ENCODE assay signal across 27 cellular contexts in the genomic region with DNA sequence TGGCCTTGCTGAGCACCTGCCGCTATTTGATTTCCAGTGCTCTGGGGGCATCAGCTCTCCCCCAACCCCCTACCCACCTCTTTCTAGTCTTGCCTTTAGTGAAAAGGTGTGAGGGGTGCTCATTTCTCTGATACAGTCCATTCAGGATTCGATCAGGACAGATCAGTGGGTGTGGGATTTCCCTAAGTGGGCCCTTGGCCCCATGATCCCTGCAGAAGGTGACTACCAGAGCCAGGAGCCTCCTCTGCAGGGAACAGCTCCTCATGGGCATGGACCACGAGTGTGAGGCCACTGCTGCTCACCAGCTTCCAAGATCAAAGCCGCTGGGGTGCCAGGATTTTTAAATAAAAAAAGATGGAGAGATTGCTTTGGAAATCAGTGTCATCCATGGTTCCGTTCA.
"Had no signal": no experiment of that assay in that cellular context is flagged by ENCODE, and none has a peak within 500 bp of the region (broad histone marks: within the 10 kb centered on the region; RNA-seq: fewer than 3 reads in every experiment).

No MANE protein-coding gene starts in this region.

- H2AFZ ChIP-seq: parathyroid adenoma had no signal

- H3K4me2 ChIP-seq: smooth muscle cell had no signal

- H3K4me1 ChIP-seq: colonic mucosa, lower lobe of right lung, tibial artery, upper lobe of left lung had no signal

- H3K79me2 ChIP-seq: parathyroid adenoma had no signal

- H3K36me3 Mint-ChIP-seq: immature natural killer cell; mesothelial cell of epicardium; naive B cell; natural killer cell treated with Interleukin-12 subunit alpha and Interleukin-12 subunit beta and Interleukin-15 and Interleukin-18, amount 100 ng/mL, for 72 hours had no signal

- H3K4me3 Mint-ChIP-seq: dendritic cell treated with granulocyte-macrophage colony-stimulating factor and Interleukin-4, amounts not matched to agents 40 ng/mL and 50 ng/mL, for 4 days; immature natural killer cell; mesothelial cell of epicardium; naive B cell; natural killer cell treated with Interleukin-12 subunit alpha and Interleukin-12 subunit beta and Interleukin-15 and Interleukin-18, amount 100 ng/mL, for 72 hours; neural crest cell had no signal

- H3K27ac Mint-ChIP-seq: dendritic cell treated with granulocyte-macrophage colony-stimulating factor and Interleukin-4, amounts not matched to agents 40 ng/mL and 50 ng/mL, for 4 days; naive B cell had no signal

- H3K36me3 ChIP-seq: colonic mucosa, esophagus squamous epithelium, heart right ventricle, lower lobe of right lung, stomach, tibial artery, upper lobe of left lung had no signal

- DNase-seq: colonic mucosa; effector CD8-positive, alpha-beta T cell; esophagus squamous epithelium; foreskin melanocyte; glutamatergic neuron; heart right ventricle; hippocampal formation; immature natural killer cell; left ventricle myocardium superior; lower lobe of right lung; mucosa of descending colon; naive B cell; stimulated activated CD4-positive, alpha-beta T cell treated with anti-CD3 and anti-CD28 coated beads, Interleukin-12 subunit alpha, Interleukin-12 subunit beta, amount 100 ng/mL, for 4 hours; stimulated activated CD4-positive, alpha-beta T cell treated with anti-CD3 and anti-CD28 coated beads, Interleukin-1b, Interleukin-23, amount 100 ng/mL, for 48 hours; stimulated activated CD4-positive, alpha-beta T cell treated with anti-CD3 and anti-CD28 coated beads, Interleukin-4, amount 100 ng/mL, for 1 hour; stimulated activated naive CD4-positive, alpha-beta T cell treated with Interleukin-2 at 50 U/mL for 16 hours; stomach; tibial artery; upper lobe of left lung had no signal

- H3K4me1 Mint-ChIP-seq: naive B cell had no signal

- H3K27ac ChIP-seq: colonic mucosa, esophagus squamous epithelium, heart right ventricle, lower lobe of right lung, parathyroid adenoma, stomach, tibial artery, upper lobe of left lung had no signal

- ATAC-seq: heart right ventricle; left ventricle myocardium superior; lower lobe of right lung; mucosa of descending colon; natural killer cell treated with Interleukin-12 subunit alpha and Interleukin-12 subunit beta and Interleukin-15 and Interleukin-18, amount 100 ng/mL, for 72 hours; sciatic nerve; stimulated activated effector memory CD8-positive, alpha-beta T cell treated with anti-CD3 and anti-CD28 coated beads, Interleukin-12 subunit alpha, Interleukin-12 subunit beta, amount 100 ng/mL, for 72 hours had no signal

- H3K9me3 ChIP-seq: colonic mucosa, esophagus squamous epithelium, heart right ventricle, lower lobe of right lung, mucosa of descending colon, stomach, tibial artery, upper lobe of left lung had no signal

- H3K9ac ChIP-seq: parathyroid adenoma had no signal

- H3K4me3 ChIP-seq: colonic mucosa, esophagus squamous epithelium, heart right ventricle, lower lobe of right lung, mucosa of descending colon, smooth muscle cell, stomach, tibial artery, upper lobe of left lung had no signal

- H3K9me3 Mint-ChIP-seq: dendritic cell treated with granulocyte-macrophage colony-stimulating factor and Interleukin-4, amounts not matched to agents 40 ng/mL and 50 ng/mL, for 4 days; immature natural killer cell; mesothelial cell of epicardium; natural killer cell treated with Interleukin-12 subunit alpha and Interleukin-12 subunit beta and Interleukin-15 and Interleukin-18, amount 100 ng/mL, for 72 hours; neural crest cell; stimulated activated effector memory CD8-positive, alpha-beta T cell treated with anti-CD3 and anti-CD28 coated beads, Interleukin-12 subunit alpha, Interleukin-12 subunit beta, amount 100 ng/mL, for 72 hours had no signal

- H3K27me3 ChIP-seq: colonic mucosa, heart right ventricle, upper lobe of left lung had no signal
